ENCODE assay signal across 22 cellular contexts in the genomic region with DNA sequence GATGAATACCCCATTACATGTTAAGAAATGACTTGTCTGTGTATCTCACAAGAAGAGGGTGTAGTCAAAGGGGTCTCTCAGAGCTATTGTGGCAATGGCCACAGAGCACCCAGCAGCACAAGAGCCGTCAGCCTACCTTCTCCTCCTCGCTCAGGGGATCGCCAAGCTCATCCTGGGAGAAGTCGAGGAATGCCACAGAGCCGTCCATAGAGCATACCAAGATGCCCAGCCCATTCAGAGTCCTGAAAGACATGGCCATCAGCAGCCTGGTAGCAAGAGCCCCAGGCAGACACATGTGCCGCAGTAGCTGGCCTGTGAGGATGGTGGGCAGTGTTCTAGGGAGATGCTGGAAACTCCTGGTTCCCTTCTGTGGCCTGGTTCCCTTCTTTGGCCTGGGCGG.
"Had no signal": no experiment of that assay in that cellular context is flagged by ENCODE, and none has a peak within 500 bp of the region (broad histone marks: within the 10 kb centered on the region; RNA-seq: fewer than 3 reads in every experiment).

No MANE protein-coding gene starts in this region.

- H3K9ac ChIP-seq: KMS-11 had no signal

- H3K4me2 ChIP-seq: KMS-11 had no signal

- H3K27me3 ChIP-seq: SJSA1 had no signal

- DNase-seq: IMR-90, Kasumi-1, MM.1S, NCI-H1092 treated with DMSO at 0.1 percent for 48 hours, NCI-H1436, NCI-H187, NCI-H2029, NCI-H2081 treated with DMSO at 0.1 percent for 48 hours, NCI-H2171, NCI-H226, NCI-H446, NCI-H510A, NCI-H524 treated with DMSO at 0.1 percent for 48 hours, NCI-H69, NCI-H774, Right ventricle myocardium superior, RPMI8226, SIG-M5 had no signal

- H3K9me3 ChIP-seq: SJSA1 had no signal

- H3K27ac ChIP-seq: KMS-11, SJSA1, SK-N-MC had no signal

- H3K4me1 ChIP-seq: SJSA1 had no signal

- FAIRE-seq: RCC 7860 had no signal

- H3K4me3 ChIP-seq: SJSA1, SK-N-MC had no signal
